29 cellular contexts compared by ENCODE assay signal in the genomic region with DNA sequence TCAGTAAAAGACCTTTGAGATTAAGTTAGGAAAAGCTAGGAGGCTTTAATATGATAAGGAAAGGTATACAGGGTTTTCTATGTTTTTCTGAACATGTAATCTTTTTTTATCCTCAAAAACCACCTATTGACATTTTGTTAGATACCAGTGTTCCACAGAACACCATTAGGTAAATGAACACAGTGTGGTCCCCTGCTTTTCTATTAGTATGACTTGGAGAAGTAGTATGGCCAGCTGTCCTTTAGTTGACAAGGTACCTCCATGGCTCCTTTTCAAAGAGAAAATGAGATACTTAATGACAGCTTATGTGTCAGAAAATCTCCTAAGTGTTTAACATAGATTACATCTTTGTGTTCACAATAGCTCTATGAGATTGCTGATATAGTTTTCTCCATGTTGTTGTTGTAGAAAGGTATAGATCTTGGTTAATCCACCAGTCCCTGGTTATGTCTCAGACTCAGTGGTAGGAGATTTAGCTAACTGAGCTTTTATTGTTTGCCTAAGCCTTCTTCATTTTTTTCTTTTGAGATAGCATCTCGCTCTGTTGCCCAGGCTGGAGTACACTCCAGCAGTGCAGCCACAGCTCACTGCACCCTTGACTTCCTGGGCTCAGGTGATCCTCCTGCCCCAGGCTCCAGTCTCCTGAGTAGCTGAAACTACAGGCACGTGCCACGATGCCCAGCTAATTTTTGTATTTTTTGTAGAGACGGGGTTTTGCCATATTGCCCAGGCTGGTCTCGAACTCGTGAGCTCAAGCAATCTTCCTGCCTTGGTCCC. TPM values are rescaled to one million over a fixed set of nuclear protein-coding genes. Genes with fewer than 3 reads are reported as not detected.
DNase-seq lines count a peak whose midpoint lies in the region; ATAC-seq, FAIRE-seq and TF ChIP-seq lines count a peak whose summit lies in the region.
"Had no signal": no experiment of that assay in that cellular context is flagged by ENCODE, and none has a peak within 500 bp of the region (broad histone marks: within the 10 kb centered on the region; RNA-seq: fewer than 3 reads in every experiment).

No MANE protein-coding gene starts in this region.

- H3K27ac ChIP-seq in OCI-LY7 (ENCODE audit: low read depth, low read length, poor library complexity, severe bottlenecking), result no peak overlapping the region
- H3K27ac ChIP-seq: foreskin keratinocyte, parathyroid adenoma, SJSA1, WERI-Rb-1 had no signal

- H3K36me3 Mint-ChIP-seq in natural killer cell (no peaks in the 10 kb centered on the region), immature natural killer cell (no peaks in the 10 kb centered on the region)
- no peaks in the 10 kb centered on the region for H3K36me3 Mint-ChIP-seq in natural killer cell treated with Interleukin-12 subunit alpha and Interleukin-12 subunit beta and Interleukin-15 and Interleukin-18, amount 100 ng/mL, for 72 hours

- DNase-seq in natural killer cell, result no peak
- no peak for DNase-seq in natural killer cell treated with Interleukin-12 subunit alpha and Interleukin-12 subunit beta and Interleukin-15 and Interleukin-18, amount 100 ng/mL, for 72 hours (ENCODE audit: low spot score)
- no peak for DNase-seq in OCI-LY7 (ENCODE audit: low spot score)
- DNase-seq in immature natural killer cell, result no peak
- no peak for DNase-seq in RCC 7860 (ENCODE audit: low spot score)
- DNase-seq in effector CD8-positive, alpha-beta T cell (lab: John Stamatoyannopoulos, UW), result no peak
- DNase-seq in activated effector memory CD4-positive, alpha-beta T cell treated with anti-CD3 and anti-CD28 coated beads, Interleukin-2, amount 50 U/mL, for 16 hours, result no peak
- no peak for DNase-seq in SHP77 (lab: John Stamatoyannopoulos, UW)
- DNase-seq: activated CD8-positive, alpha-beta memory T cell treated with anti-CD3 and anti-CD28 coated beads, Interleukin-2, amount 50 U/mL, for 48 hours; activated gamma-delta T cell treated with Interleukin-2 at 50 U/mL for 16 hours; effector memory CD4-positive, alpha-beta T cell; foreskin keratinocyte; GF-D8; GOT3; KG1; NCI-H1694 treated with DMSO at 0.1 percent for 48 hours; NCI-H2171; NCI-H524; right cardiac atrium; spleen; stimulated activated CD4-positive, alpha-beta T cell treated with anti-CD3 and anti-CD28 coated beads, Interleukin-4, amount 100 ng/mL, for 1 hour; WERI-Rb-1 had no signal

- peak overlapping the region; percentile 16; the same call in 1 of the 2 replicates for H3K4me2 ChIP-seq in OCI-LY7 (ENCODE audit: low read length)

- H3K4me1 ChIP-seq in OCI-LY7 (ENCODE audit: insufficient read depth, low read length, poor library complexity, severe bottlenecking), result peaks cover 56% of the 10 kb centered on the region

- H3K27ac Mint-ChIP-seq in natural killer cell, result peak overlapping the region; percentile 73 to 83
- peak overlapping the region in 1 of 2 donors; percentile 61 for H3K27ac Mint-ChIP-seq in natural killer cell treated with Interleukin-12 subunit alpha and Interleukin-12 subunit beta and Interleukin-15 and Interleukin-18, amount 100 ng/mL, for 72 hours
- peak overlapping the region in 5 of 6 donors; percentile 20 to 73 (median 42) for H3K27ac Mint-ChIP-seq in immature natural killer cell
- H3K27ac Mint-ChIP-seq: nephron; stimulated activated naive CD8-positive, alpha-beta T cell treated with anti-CD3 and anti-CD28 coated beads, Interleukin-15, Interleukin-2, amounts not matched to agents 100 ng/mL and 50 ng/mL, for 24 hours had no signal

- peaks cover 35% of the 10 kb centered on the region; the same call in 1 of the 2 replicates for H3K79me2 ChIP-seq in OCI-LY7 (ENCODE audit: insufficient read depth, low read depth, low read length)

- no peak for FAIRE-seq in RCC 7860 (lab: Jason Lieb, UNC)
- FAIRE-seq: colon had no signal

- POLR2A ChIA-PET in OCI-LY7 (lab: Charles Lee), result interaction anchor here (0.7 to 2.9 kb wide), 10 partner anchors 10 to 63 kb away, joined by 3 to 7 read pairs (median 4); no protein-coding TSS in a partner anchor

- peaks cover 58 to 60% of the 10 kb centered on the region in 2 donors for H3K4me1 Mint-ChIP-seq in natural killer cell
- peaks cover 43 to 56% of the 10 kb centered on the region in 2 donors for H3K4me1 Mint-ChIP-seq in natural killer cell treated with Interleukin-12 subunit alpha and Interleukin-12 subunit beta and Interleukin-15 and Interleukin-18, amount 100 ng/mL, for 72 hours (ENCODE audit: low read depth in 2 of 2)
- H3K4me1 Mint-ChIP-seq in immature natural killer cell, result peaks cover 57 to 69% of the 10 kb centered on the region in 2 donors

- CTCF ChIA-PET in OCI-LY7 (lab: Charles Lee; ENCODE audit: unreplicated experiment), result interaction anchor here (0.6 to 0.8 kb wide), 2 partner anchors 44 to 47 kb away, joined by 3 read pairs; a partner anchor contains a TSS

- H4K20me1 ChIP-seq in OCI-LY7 (ENCODE audit: insufficient read depth, low read length), result no peaks in the 10 kb centered on the region; the same call in 1 of the 2 replicates

- TF ChIP-seq CTCF in natural killer cell (IDR thresholded peaks at IDR 0.05), result no peak
- TF ChIP-seq CTCF in OCI-LY7 (conservative IDR thresholded peaks at IDR 0.05; ENCODE audit: low read length), result no peak

- no peak for ATAC-seq in natural killer cell
- ATAC-seq in natural killer cell treated with Interleukin-12 subunit alpha and Interleukin-12 subunit beta and Interleukin-15 and Interleukin-18, amount 100 ng/mL, for 72 hours, result no peak
- ATAC-seq: foreskin keratinocyte, left lobe of liver, right cardiac atrium had no signal

- intact Hi-C loops in natural killer cell (cut with micrococcal nuclease), result no loop called here
- intact Hi-C loops in OCI-LY7 (cut with micrococcal nuclease; ENCODE audit: unreplicated experiment), result no loop called here

- H2AFZ ChIP-seq in OCI-LY7 (ENCODE audit: low read length), result no peak overlapping the region
- H2AFZ ChIP-seq: parathyroid adenoma had no signal

- H3K9me2 ChIP-seq in OCI-LY7 (ENCODE audit: insufficient read depth, low read length), result no peaks in the 10 kb centered on the region

- no peaks in the 10 kb centered on the region for H3K27me3 Mint-ChIP-seq in natural killer cell (ENCODE audit: low read depth in 2 of 2)
- no peaks in the 10 kb centered on the region for H3K27me3 Mint-ChIP-seq in natural killer cell treated with Interleukin-12 subunit alpha and Interleukin-12 subunit beta and Interleukin-15 and Interleukin-18, amount 100 ng/mL, for 72 hours
- H3K27me3 Mint-ChIP-seq in immature natural killer cell (ENCODE audit: low read depth in 3 of 3), result no peaks in the 10 kb centered on the region
- H3K27me3 Mint-ChIP-seq: stimulated activated naive CD8-positive, alpha-beta T cell treated with anti-CD3 and anti-CD28 coated beads, Interleukin-15, Interleukin-2, amounts not matched to agents 100 ng/mL and 50 ng/mL, for 24 hours had no signal

- H3K36me3 ChIP-seq in OCI-LY7 (ENCODE audit: insufficient read depth, low read length), result no peaks in the 10 kb centered on the region
- H3K36me3 ChIP-seq: SJSA1, spleen, WERI-Rb-1 had no signal

- H3K9me3 Mint-ChIP-seq in natural killer cell (no peaks in the 10 kb centered on the region), immature natural killer cell (no peaks in the 10 kb centered on the region)
- H3K9me3 Mint-ChIP-seq in natural killer cell treated with Interleukin-12 subunit alpha and Interleukin-12 subunit beta and Interleukin-15 and Interleukin-18, amount 100 ng/mL, for 72 hours, result no peaks in the 10 kb centered on the region
- H3K9me3 Mint-ChIP-seq: stimulated activated naive CD8-positive, alpha-beta T cell treated with anti-CD3 and anti-CD28 coated beads, Interleukin-15, Interleukin-2, amounts not matched to agents 100 ng/mL and 50 ng/mL, for 24 hours had no signal

- H3K4me3 ChIP-seq in OCI-LY7 (ENCODE audit: low read depth, low read length, poor library complexity, severe bottlenecking), result no peak overlapping the region
- H3K4me3 ChIP-seq: BLaER1 treated with 17β-estradiol and CSF1 and Interleukin-3, amounts not matched to agents 10 nM and 100 nM; SJSA1; spleen had no signal

- no TSS peak for BruUV-seq in OCI-LY7 (replicated peaks; lab: Mats Ljungman, UMichigan)

- H3K4me3 Mint-ChIP-seq in natural killer cell (no peak overlapping the region), immature natural killer cell (peak overlapping the region in 2 of 5 donors; percentile 10 to 21)
- no peak overlapping the region for H3K4me3 Mint-ChIP-seq in natural killer cell treated with Interleukin-12 subunit alpha and Interleukin-12 subunit beta and Interleukin-15 and Interleukin-18, amount 100 ng/mL, for 72 hours
- H3K4me3 Mint-ChIP-seq: nephron; stimulated activated naive CD8-positive, alpha-beta T cell treated with anti-CD3 and anti-CD28 coated beads, Interleukin-15, Interleukin-2, amounts not matched to agents 100 ng/mL and 50 ng/mL, for 24 hours had no signal

- H3K9me3 ChIP-seq in OCI-LY7 (ENCODE audit: low read length), result no peaks in the 10 kb centered on the region
- H3K9me3 ChIP-seq: SJSA1, spleen had no signal

RNA-seq across cellular contexts. Expression of a gene that starts 46.0 kb away (rescaled TPM):
- total RNA-seq in natural killer cell (100 to 1,000 TPM; 171 to 187 (median 175) TPM), OCI-LY7 (2022) (49.1 and 55.4 TPM in 2 replicates)
- total RNA-seq in natural killer cell treated with Interleukin-12 subunit alpha and Interleukin-12 subunit beta and Interleukin-15 and Interleukin-18, amount 100 ng/mL, for 72 hours, result 10 to 100 TPM; 83.9 to 85.9 TPM
- total RNA-seq in OCI-LY7 (2014; rRNA removed; shearing (Covaris generic)), result 20.9 and 21.0 TPM in 2 replicates
- polyA plus RNA-seq in immature natural killer cell, result 10 to 100 TPM; 28.7 to 53.1 (median 45.5) TPM
